35 cellular contexts compared by ENCODE assay signal in the genomic region with DNA sequence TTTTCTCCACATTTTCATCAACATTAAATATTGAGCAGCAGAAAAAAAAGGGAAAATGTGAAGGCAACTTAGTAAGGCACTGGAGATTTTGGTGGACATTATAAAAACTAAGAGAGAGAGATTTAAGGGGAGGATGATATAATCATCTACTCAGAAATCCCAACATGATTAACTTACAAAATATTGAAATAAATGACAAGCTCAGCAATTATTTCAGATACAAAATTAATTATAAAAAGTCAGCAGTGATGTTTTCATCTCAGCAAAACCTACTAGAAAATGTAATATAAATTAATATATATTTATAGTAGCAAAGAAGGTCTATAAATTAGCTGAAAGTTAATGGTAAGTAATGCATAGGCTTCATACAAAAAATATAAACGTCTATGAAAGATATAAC. TPM values are rescaled to one million over a fixed set of nuclear protein-coding genes. Genes with fewer than 3 reads are reported as not detected.
"Had no signal": no experiment of that assay in that cellular context is flagged by ENCODE, and none has a peak within 500 bp of the region (broad histone marks: within the 10 kb centered on the region; RNA-seq: fewer than 3 reads in every experiment).

No MANE protein-coding gene starts in this region.

- H3K9ac ChIP-seq: neural progenitor cell, parathyroid adenoma had no signal

- H3K27ac Mint-ChIP-seq: naive thymus-derived CD8-positive, alpha-beta T cell; nephron; neural progenitor cell; progenitor cell of endocrine pancreas; stimulated activated memory B cell treated with anti-CD40 and anti-IgM and Interleukin-4, amounts not matched to agents 10 μg/mL and 1 μg/mL and 100 μg/mL, for 72 hours; stimulated activated naive CD8-positive, alpha-beta T cell treated with anti-CD3 and anti-CD28 coated beads, Interleukin-15, amount 100 ng/mL, for 72 hours; type B pancreatic cell had no signal

- H2AFZ ChIP-seq: neural progenitor cell, parathyroid adenoma had no signal

- H3K4me2 ChIP-seq: neural progenitor cell, smooth muscle cell had no signal

- H3K4me1 ChIP-seq: neural progenitor cell, parathyroid adenoma, psoas muscle, spleen, suprapubic skin, testis, tibial artery, transverse colon, upper lobe of right lung, uterus had no signal

- H3K79me2 ChIP-seq: parathyroid adenoma had no signal

- H3K9me3 Mint-ChIP-seq: nephron, neural progenitor cell, type B pancreatic cell had no signal

- H3K4me1 Mint-ChIP-seq: naive thymus-derived CD8-positive, alpha-beta T cell; nephron; neural progenitor cell; stimulated activated memory B cell treated with anti-CD40 and anti-IgM and Interleukin-4, amounts not matched to agents 10 μg/mL and 1 μg/mL and 100 μg/mL, for 72 hours; stimulated activated naive CD8-positive, alpha-beta T cell treated with anti-CD3 and anti-CD28 coated beads, Interleukin-15, amount 100 ng/mL, for 72 hours had no signal

- H3K36me3 ChIP-seq: neural progenitor cell, ovary, spleen, suprapubic skin, tibial artery, transverse colon, upper lobe of right lung, uterus had no signal

- H3K4me3 Mint-ChIP-seq: naive thymus-derived CD8-positive, alpha-beta T cell; nephron; neural progenitor cell; stimulated activated memory B cell treated with anti-CD40 and anti-IgM and Interleukin-4, amounts not matched to agents 10 μg/mL and 1 μg/mL and 100 μg/mL, for 72 hours; stimulated activated naive CD8-positive, alpha-beta T cell treated with anti-CD3 and anti-CD28 coated beads, Interleukin-15, amount 100 ng/mL, for 72 hours; type B pancreatic cell had no signal

- H3K9me3 ChIP-seq: ovary, psoas muscle, suprapubic skin, testis, tibial artery, transverse colon, upper lobe of right lung, uterus had no signal

- DNase-seq: naive thymus-derived CD8-positive, alpha-beta T cell; occipital lobe; ovary; posterior cingulate gyrus; psoas muscle; right cardiac atrium; spleen; stimulated activated CD4-positive, alpha-beta T cell treated with anti-CD3 and anti-CD28 coated beads, Interleukin-12 subunit alpha, Interleukin-12 subunit beta, amount 100 ng/mL, for 4 hours; stimulated activated CD4-positive, alpha-beta T cell treated with anti-CD3 and anti-CD28 coated beads, Interleukin-1b, Interleukin-23, amount 100 ng/mL, for 48 hours; stimulated activated CD4-positive, alpha-beta T cell treated with anti-CD3 and anti-CD28 coated beads, Interleukin-4, amount 100 ng/mL, for 1 hour; stimulated activated CD4-positive, alpha-beta T cell treated with anti-CD3 and anti-CD28 coated beads, Interleukin-4, amount 100 ng/mL, for 4 hours; stimulated activated CD8-positive, alpha-beta memory T cell treated with anti-CD3 and anti-CD28 coated beads, Interleukin-4, amount 100 ng/mL, for 48 hours; stimulated activated naive CD4-positive, alpha-beta T cell; stimulated activated naive CD8-positive, alpha-beta T cell treated with anti-CD3 and anti-CD28 coated beads, Interleukin-15, amount 100 ng/mL, for 72 hours; stimulated activated naive CD8-positive, alpha-beta T cell treated with anti-CD3 and anti-CD28 coated beads, Interleukin-15, Interleukin-2, amounts not matched to agents 100 U/mL and 50 U/mL, for 24 hours; substantia nigra; testis; tibial artery; transverse colon; upper lobe of right lung; uterus had no signal

- H3K27ac ChIP-seq: neural progenitor cell, ovary, parathyroid adenoma, psoas muscle, skin epidermis, spleen, suprapubic skin, testis, tibial artery, transverse colon, upper lobe of right lung, uterus had no signal

- H3K27me3 Mint-ChIP-seq: naive thymus-derived CD8-positive, alpha-beta T cell; progenitor cell of endocrine pancreas; stimulated activated memory B cell treated with anti-CD40 and anti-IgM and Interleukin-4, amounts not matched to agents 10 μg/mL and 1 μg/mL and 100 μg/mL, for 72 hours; stimulated activated naive CD8-positive, alpha-beta T cell treated with anti-CD3 and anti-CD28 coated beads, Interleukin-15, amount 100 ng/mL, for 72 hours; type B pancreatic cell had no signal

- H3K27me3 ChIP-seq: neural progenitor cell, ovary, spleen, suprapubic skin, testis, tibial artery, transverse colon, upper lobe of right lung, uterus had no signal

- H3K4me3 ChIP-seq: neural progenitor cell, ovary, psoas muscle, skin epidermis, smooth muscle cell, spleen, suprapubic skin, testis, tibial artery, transverse colon, upper lobe of right lung, uterus had no signal

- H3K36me3 Mint-ChIP-seq: naive thymus-derived CD8-positive, alpha-beta T cell; neural progenitor cell; stimulated activated memory B cell treated with anti-CD40 and anti-IgM and Interleukin-4, amounts not matched to agents 10 μg/mL and 1 μg/mL and 100 μg/mL, for 72 hours; type B pancreatic cell had no signal

- ATAC-seq: naive thymus-derived CD8-positive, alpha-beta T cell; psoas muscle; right cardiac atrium; sciatic nerve; stimulated activated memory B cell treated with anti-CD40 and anti-IgM and Interleukin-4, amounts not matched to agents 10 μg/mL and 1 μg/mL and 100 μg/mL, for 72 hours; stimulated activated naive CD8-positive, alpha-beta T cell treated with anti-CD3 and anti-CD28 coated beads, Interleukin-15, amount 100 ng/mL, for 72 hours; stimulated activated naive CD8-positive, alpha-beta T cell treated with anti-CD3 and anti-CD28 coated beads, Interleukin-15, Interleukin-2, amounts not matched to agents 100 U/mL and 50 U/mL, for 24 hours; upper lobe of right lung had no signal

RNA-seq across cellular contexts. Expression of a gene that starts 30.8 kb away (rescaled TPM):
- total RNA-seq: naive thymus-derived CD8-positive, alpha-beta T cell; occipital lobe; osteoblast; ovary; progenitor cell of endocrine pancreas; psoas muscle; renal cortical epithelial cell; right cardiac atrium; sciatic nerve; smooth muscle cell; spleen; suprapubic skin; transverse colon; upper lobe of right lung; urinary bladder had no signal
- polyA plus RNA-seq: naive thymus-derived CD8-positive, alpha-beta T cell; neural cell; ovary; psoas muscle; right cardiac atrium; smooth muscle cell; spleen; urinary bladder had no signal
